1 cellular context compared by ENCODE assay signal in the genomic region with DNA sequence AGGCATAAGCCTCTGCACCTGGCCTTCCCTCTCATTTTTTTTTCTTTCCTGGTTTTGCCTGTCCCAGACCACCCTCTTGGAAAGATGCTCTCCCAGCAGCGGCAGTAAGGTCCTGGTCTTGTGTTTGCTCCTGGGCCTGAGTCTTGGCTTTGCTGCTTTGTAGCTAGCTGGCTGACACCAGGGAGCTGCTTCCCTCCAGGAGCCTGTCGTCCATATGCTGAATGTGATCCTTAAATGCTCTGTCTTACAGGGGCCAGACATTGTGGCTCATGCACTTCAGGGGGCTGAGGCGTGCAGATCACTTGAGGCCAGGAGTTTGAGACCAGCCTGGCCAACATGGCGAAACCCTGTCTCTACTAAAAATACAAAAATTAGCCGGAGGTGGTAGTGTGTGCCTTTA.
TF ChIP-seq lines count a peak whose summit lies in the region.

No MANE protein-coding gene starts in this region.

TF ChIP-seq in HEK293, 187 proteins besides CTCF, POLR2A, EP300 and RAD21 (continued from another document):
- TF ChIP-seq, protein P1, sequence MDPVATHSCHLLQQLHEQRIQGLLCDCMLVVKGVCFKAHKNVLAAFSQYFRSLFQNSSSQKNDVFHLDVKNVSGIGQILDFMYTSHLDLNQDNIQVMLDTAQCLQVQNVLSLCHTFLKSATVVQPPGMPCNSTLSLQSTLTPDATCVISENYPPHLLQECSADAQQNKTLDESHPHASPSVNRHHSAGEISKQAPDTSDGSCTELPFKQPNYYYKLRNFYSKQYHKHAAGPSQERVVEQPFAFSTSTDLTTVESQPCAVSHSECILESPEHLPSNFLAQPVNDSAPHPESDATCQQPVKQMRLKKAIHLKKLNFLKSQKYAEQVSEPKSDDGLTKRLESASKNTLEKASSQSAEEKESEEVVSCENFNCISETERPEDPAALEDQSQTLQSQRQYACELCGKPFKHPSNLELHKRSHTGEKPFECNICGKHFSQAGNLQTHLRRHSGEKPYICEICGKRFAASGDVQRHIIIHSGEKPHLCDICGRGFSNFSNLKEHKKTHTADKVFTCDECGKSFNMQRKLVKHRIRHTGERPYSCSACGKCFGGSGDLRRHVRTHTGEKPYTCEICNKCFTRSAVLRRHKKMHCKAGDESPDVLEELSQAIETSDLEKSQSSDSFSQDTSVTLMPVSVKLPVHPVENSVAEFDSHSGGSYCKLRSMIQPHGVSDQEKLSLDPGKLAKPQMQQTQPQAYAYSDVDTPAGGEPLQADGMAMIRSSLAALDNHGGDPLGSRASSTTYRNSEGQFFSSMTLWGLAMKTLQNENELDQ (tag by site-specific recombination; IDR thresholded peaks at IDR 0.05; ENCODE audit: low read depth): peak; percentile 69; the same call in 1 of the 2 replicates
